In genomic region chr4:120066182-120066524, GRCh38 we compare ENCODE assay signal across 8 cellular contexts. TPM values are rescaled to one million over a fixed set of nuclear protein-coding genes. Genes with fewer than 3 reads are reported as not detected.
A peak's percentile ranks its signal among the peaks of the same experiment; 100 is the strongest.
DNase-seq lines count a peak whose midpoint lies in the region; ATAC-seq lines count a peak whose summit lies in the region.

No MANE protein-coding gene starts in this region.

- H3K27me3 Mint-ChIP-seq in activated CD8-positive, alpha-beta T cell treated with anti-CD3 and anti-CD28 coated beads, Interleukin-2, amount 10 ng/mL, durations not matched to agents 7 days and 5 days (ENCODE audit: low read depth), result no peaks in the 10 kb centered on the region
- H3K27me3 Mint-ChIP-seq in stimulated activated naive CD8-positive, alpha-beta T cell treated with anti-CD3 and anti-CD28 coated beads, Interleukin-15, amount 100 ng/mL, for 72 hours, result no peaks in the 10 kb centered on the region

- H3K4me3 ChIP-seq in HUES64 (ENCODE audit: low read length), result peak overlapping the region; percentile 78
- peak overlapping the region; percentile 91 for H3K4me3 ChIP-seq in iPS-20b (ENCODE audit: low read length)

- H3K27ac ChIP-seq in HUES64 (ENCODE audit: low read depth, low read length), result peak overlapping the region; percentile 97
- H3K27ac ChIP-seq in iPS-20b (ENCODE audit: low read length), result peak overlapping the region; percentile 44

- WGBS in HUES64, result under 1% methylated on average over 11 of the region's 14 CpGs

- peaks cover 51% of the 10 kb centered on the region for H3K36me3 Mint-ChIP-seq in activated CD8-positive, alpha-beta T cell treated with anti-CD3 and anti-CD28 coated beads, Interleukin-2, amount 10 ng/mL, durations not matched to agents 7 days and 5 days (ENCODE audit: low read depth)

- peak overlapping the region; percentile 90 for H3K4me3 Mint-ChIP-seq in activated CD8-positive, alpha-beta T cell treated with anti-CD3 and anti-CD28 coated beads, Interleukin-2, amount 10 ng/mL, durations not matched to agents 7 days and 5 days
- peak overlapping the region; percentile 95 to 96 for H3K4me3 Mint-ChIP-seq in stimulated activated naive CD8-positive, alpha-beta T cell treated with anti-CD3 and anti-CD28 coated beads, Interleukin-15, amount 100 ng/mL, for 72 hours

- peak overlapping the region; percentile 99 for H3K27ac Mint-ChIP-seq in activated CD8-positive, alpha-beta T cell treated with anti-CD3 and anti-CD28 coated beads, Interleukin-2, amount 10 ng/mL, durations not matched to agents 7 days and 5 days
- H3K27ac Mint-ChIP-seq in stimulated activated naive CD8-positive, alpha-beta T cell treated with anti-CD3 and anti-CD28 coated beads, Interleukin-15, amount 100 ng/mL, for 72 hours, result peak overlapping the region; percentile 99

- H3K9ac ChIP-seq in HUES64 (ENCODE audit: low read depth, low read length) (peak overlapping the region; percentile 96), iPS-20b (ENCODE audit: low read depth, low read length) (peak overlapping the region; percentile 96)

- CTCF ChIA-PET in activated CD8-positive, alpha-beta T cell treated with anti-CD3 and anti-CD28 coated beads, Interleukin-2, amount 10 ng/mL, durations not matched to agents 7 days and 5 days (lab: Charles Lee), result interaction anchor here (1.6 kb wide), 1 partner anchor 9 kb away, joined by 6 read pairs; no protein-coding TSS in a partner anchor

- H3K4me1 Mint-ChIP-seq in activated CD8-positive, alpha-beta T cell treated with anti-CD3 and anti-CD28 coated beads, Interleukin-2, amount 10 ng/mL, durations not matched to agents 7 days and 5 days (ENCODE audit: low read depth), result peaks cover 63% of the 10 kb centered on the region
- peaks cover 53% of the 10 kb centered on the region for H3K4me1 Mint-ChIP-seq in stimulated activated naive CD8-positive, alpha-beta T cell treated with anti-CD3 and anti-CD28 coated beads, Interleukin-15, amount 100 ng/mL, for 72 hours

- peak; percentile 0 for ATAC-seq in GM18499 (IDR thresholded peaks at IDR 0.05; ENCODE audit: insufficient read depth, unreplicated experiment)
- no peak for ATAC-seq in activated CD8-positive, alpha-beta T cell treated with anti-CD3 and anti-CD28 coated beads, Interleukin-2, amount 10 ng/mL, durations not matched to agents 7 days and 5 days
- ATAC-seq in stimulated activated naive CD8-positive, alpha-beta T cell treated with anti-CD3 and anti-CD28 coated beads, Interleukin-15, amount 100 ng/mL, for 72 hours, result peak; percentile 84

- POLR2A ChIA-PET in activated CD8-positive, alpha-beta T cell treated with anti-CD3 and anti-CD28 coated beads, Interleukin-2, amount 10 ng/mL, durations not matched to agents 7 days and 5 days (lab: Charles Lee), result interaction anchor here (0.5 to 1.3 kb wide), 5 partner anchors 161 to 1134 kb away, joined by 3 to 4 read pairs (median 3); no protein-coding TSS in a partner anchor

- H3K4me1 ChIP-seq in HUES64 (ENCODE audit: insufficient read depth, low read length), result peaks cover 24% of the 10 kb centered on the region
- H3K4me1 ChIP-seq in iPS-20b (ENCODE audit: insufficient read depth, low read length), result peaks cover 24% of the 10 kb centered on the region

- H3K27me3 ChIP-seq in HUES64 (ENCODE audit: insufficient read depth, low read length) (no peaks in the 10 kb centered on the region), iPS-20b (ENCODE audit: insufficient read depth, low read length) (no peaks in the 10 kb centered on the region)

- H3K9me3 ChIP-seq in HUES64 (ENCODE audit: insufficient read depth, low read depth, low read length), result no peaks in the 10 kb centered on the region
- H3K9me3 ChIP-seq in iPS-20b (ENCODE audit: insufficient read depth, low read depth, low read length), result no peaks in the 10 kb centered on the region

- H3K36me3 ChIP-seq in HUES64 (ENCODE audit: insufficient read depth, low read length), result peaks cover 44% of the 10 kb centered on the region
- H3K36me3 ChIP-seq in iPS-20b (ENCODE audit: insufficient read depth, low read depth, low read length), result peaks cover 42% of the 10 kb centered on the region

- DNase-seq in A172 (ENCODE audit: low spot score) (peak; percentile 18), NCI-H146 (lab: John Stamatoyannopoulos, UW) (no peak), NCI-H226 (no peak)
- DNase-seq in activated CD8-positive, alpha-beta T cell treated with anti-CD3 and anti-CD28 coated beads, Interleukin-2, amount 10 ng/mL, durations not matched to agents 7 days and 5 days, result peak; percentile 84
- DNase-seq in stimulated activated naive CD8-positive, alpha-beta T cell treated with anti-CD3 and anti-CD28 coated beads, Interleukin-15, amount 100 ng/mL, for 72 hours, result no peak

- no peaks in the 10 kb centered on the region for H3K9me3 Mint-ChIP-seq in activated CD8-positive, alpha-beta T cell treated with anti-CD3 and anti-CD28 coated beads, Interleukin-2, amount 10 ng/mL, durations not matched to agents 7 days and 5 days (ENCODE audit: insufficient read depth)
- no peaks in the 10 kb centered on the region for H3K9me3 Mint-ChIP-seq in stimulated activated naive CD8-positive, alpha-beta T cell treated with anti-CD3 and anti-CD28 coated beads, Interleukin-15, amount 100 ng/mL, for 72 hours

RNA-seq across cellular contexts. Expression of gene MAD2L1, which starts 0.5 kb away (rescaled TPM):
- 101 and 118 TPM in 2 replicates for total RNA-seq in A172 (2014; rRNA removed; shearing (Covaris generic))
- 99.9 TPM for polyA plus RNA-seq in HUES64 (2013, experiment 1 of 2)
- polyA plus RNA-seq in HUES64 (2013, experiment 2 of 2), result 94.7 TPM
- total RNA-seq in activated CD8-positive, alpha-beta T cell treated with anti-CD3 and anti-CD28 coated beads, Interleukin-2, amount 10 ng/mL, durations not matched to agents 7 days and 5 days, result 10 to 100 TPM; 68.4 to 68.5 TPM

Comparison
In these comparisons a context has a peak if more than half of its experiments do, and no peak if none do; other contexts are left out.
1. DNase-seq: peak in A172 (single experiment) and activated CD8-positive, alpha-beta T cell treated with anti-CD3 and anti-CD28 coated beads, Interleukin-2, amount 10 ng/mL, durations not matched to agents 7 days and 5 days (single experiment); none in stimulated activated naive CD8-positive, alpha-beta T cell treated with anti-CD3 and anti-CD28 coated beads, Interleukin-15, amount 100 ng/mL, for 72 hours (0 of 2), NCI-H146 (single experiment) and NCI-H226 (single experiment).